In genomic region chr6:100633096-100633766, GRCh38 we compare ENCODE assay signal across 10 cellular contexts.
DNase-seq lines count a peak whose midpoint lies in the region; ATAC-seq and TF ChIP-seq lines count a peak whose summit lies in the region.
"Had no signal": no experiment of that assay in that cellular context is flagged by ENCODE, and none has a peak within 500 bp of the region (broad histone marks: within the 10 kb centered on the region; RNA-seq: fewer than 3 reads in every experiment).

No MANE protein-coding gene starts in this region.

- peaks cover 7% of the 10 kb centered on the region for H3K9me3 Mint-ChIP-seq in chondrocyte (ENCODE audit: low read depth)

- H2BK15ac ChIP-seq in IMR-90 (ENCODE audit: low read depth, low read length) = no peak overlapping the region

- H2AK9ac ChIP-seq in IMR-90 (replicated peaks; ENCODE audit: low read depth, low read length, poor library complexity) = no peak overlapping the region

- peaks cover 20% of the 10 kb centered on the region for H3K36me3 Mint-ChIP-seq in chondrocyte (ENCODE audit: low read depth)

- H2BK20ac ChIP-seq in IMR-90 (ENCODE audit: low read depth, low read length) = no peak overlapping the region

- WGBS in IMR-90 (ENCODE audit: extremely low coverage in 2 of 2, insufficient read length in 1 of 2), 2 experiments = 94% methylated on average over 3 of the region's 9 CpGs; no CpG with 5 or more reads in 1 of the 2 experiments

- in situ Hi-C loops in IMR-90 (cut with MboI; ENCODE audit: low sequenced_read_pairs) (no loop called here), G401 (cut with HindIII; ENCODE audit: low sequenced_read_pairs) (no loop called here)

- H3K9ac ChIP-seq in IMR-90 (ENCODE audit: low read depth, low read length) = no peak overlapping the region

- peaks cover 6% of the 10 kb centered on the region for H3K4me1 Mint-ChIP-seq in chondrocyte (ENCODE audit: low read depth)

- CTCF ChIA-PET in IMR-90 (lab: Yijun Ruan, JAX) = interaction anchor here (0.6 kb wide), 1 partner anchor 24 kb away, joined by 3 read pairs; no protein-coding TSS in a partner anchor

- no peak for TF ChIP-seq POLR2A in IMR-90 (IDR thresholded peaks at IDR 0.05; ENCODE audit: low read depth, low read length)

- H3K4me3 Mint-ChIP-seq in chondrocyte (ENCODE audit: unreplicated experiment) = no peak overlapping the region

- dilution Hi-C loops in IMR-90 (cut with HindIII; ENCODE audit: low sequenced_read_pairs, unreplicated experiment) = loop anchor here (25.0 kb wide), 1 partner anchor 521 kb away; no protein-coding TSS in a partner anchor

- no peak overlapping the region for H3K14ac ChIP-seq in IMR-90 (replicated peaks; ENCODE audit: low read depth, low read length)

- no peak overlapping the region for H3K4me3 ChIP-seq in IMR-90 (ENCODE audit: insufficient read depth, low read depth, low read length)

- H3K27me3 ChIP-seq in IMR-90 (ENCODE audit: control insufficient read depth, insufficient read depth, low read length) = no peaks in the 10 kb centered on the region

- no peaks in the 10 kb centered on the region for H3K9me3 ChIP-seq in IMR-90 (ENCODE audit: control insufficient read depth, insufficient read depth, low read length)

- H3K23ac ChIP-seq in IMR-90 (ENCODE audit: low read depth, low read length) = no peak overlapping the region

- no peak overlapping the region for H3K27ac ChIP-seq in IMR-90 (ENCODE audit: insufficient read depth, low read length)

- no peak overlapping the region for H4K91ac ChIP-seq in IMR-90 (ENCODE audit: insufficient read depth, low read depth, low read length)

- peak overlapping the region; percentile 78 for H3K27ac Mint-ChIP-seq in chondrocyte (ENCODE audit: unreplicated experiment)

- no peak overlapping the region for H3K4me2 ChIP-seq in IMR-90 (ENCODE audit: low read depth, low read length)

- no peak overlapping the region for H2AFZ ChIP-seq in IMR-90 (replicated peaks; ENCODE audit: low read length, poor library complexity)

- H4K5ac ChIP-seq in IMR-90 (ENCODE audit: low read depth, low read length) = no peak overlapping the region

- no peaks in the 10 kb centered on the region; a peak in 1 of 4 replicates for H3K79me1 ChIP-seq in IMR-90 (ENCODE audit: low read depth in 1 of 2, low read length in 2 of 2)

- DNase-seq in AG08396 (ENCODE audit: low spot score) = peak; percentile 35
- DNase-seq in IMR-90 = peak; percentile 83
- DNase-seq in chondrocyte (ENCODE audit: low spot score) = no peak
- DNase-seq in lung microvascular endothelial cell (ENCODE audit: low read depth in 2 of 2) = peak; percentile 61 to 92
- no peak for DNase-seq in G401 (ENCODE audit: low spot score)
- DNase-seq in NCI-H1436 (lab: John Stamatoyannopoulos, UW) = no peak
- DNase-seq: DMS79 treated with DMSO at 0.1 percent for 48 hours, glutamatergic neuron had no signal

- POLR2A ChIA-PET in IMR-90 (lab: Charles Lee; ENCODE audit: unreplicated experiment) = no interaction called here

- no peak for TF ChIP-seq CTCF in IMR-90 (conservative IDR thresholded peaks at IDR 0.05; ENCODE audit: low read depth, low read length)
- TF ChIP-seq CTCF in chondrocyte (IDR thresholded peaks at IDR 0.05) = no peak

- no peaks in the 10 kb centered on the region for H3K4me1 ChIP-seq in IMR-90 (ENCODE audit: control insufficient read depth, insufficient read depth, low read length)

- no peak overlapping the region for H3K4ac ChIP-seq in IMR-90 (ENCODE audit: low read depth, low read length)

- no TSS peak for BruUV-seq in IMR-90 (replicated peaks; lab: Mats Ljungman, UMichigan)

- intact Hi-C loops in IMR-90 (cut with micrococcal nuclease) = no loop called here

- no peak overlapping the region for H2BK120ac ChIP-seq in IMR-90 (ENCODE audit: low read depth, low read length)

- H4K20me1 ChIP-seq in IMR-90 (ENCODE audit: insufficient read depth, low read length) = no peaks in the 10 kb centered on the region

- ATAC-seq in IMR-90 (ENCODE audit: low read depth) (peak; percentile 95), HG02870 (IDR thresholded peaks at IDR 0.05; ENCODE audit: unreplicated experiment) (no peak), HG02759 (IDR thresholded peaks at IDR 0.05; ENCODE audit: unreplicated experiment) (no peak)

- H2BK5ac ChIP-seq in IMR-90 (ENCODE audit: low read depth, low read length, poor library complexity, severe bottlenecking) = no peak overlapping the region

- TF ChIP-seq RAD21 in IMR-90 (IDR thresholded peaks at IDR 0.05; ENCODE audit: low read length) = 0 out of 2 replicates have a peak, but pooled peaks have one; percentile 7

- no peaks in the 10 kb centered on the region for H3K27me3 Mint-ChIP-seq in chondrocyte (ENCODE audit: low read depth)

- H4K8ac ChIP-seq in IMR-90 (ENCODE audit: low read depth in 2 of 2, low read length in 2 of 2) = no peak overlapping the region

- H3K56ac ChIP-seq in IMR-90 (ENCODE audit: extremely low read depth, insufficient read depth, low read length) = no peak overlapping the region

- H3K9me1 ChIP-seq in IMR-90 (ENCODE audit: insufficient read depth, low read length) = 0 out of 2 replicates have a peak, but pooled peaks cover 2% of the 10 kb centered on the region

- peaks cover 10% of the 10 kb centered on the region for H3K36me3 ChIP-seq in IMR-90 (ENCODE audit: control insufficient read depth, insufficient read depth, low read length)

- H3K18ac ChIP-seq in IMR-90 (ENCODE audit: low read depth, low read length) = no peak overlapping the region

- H2AK5ac ChIP-seq in IMR-90 (ENCODE audit: low read depth, low read length) = no peak overlapping the region

TF ChIP-seq in IMR-90, 13 proteins besides CTCF, POLR2A, EP300 and RAD21:
- TF ChIP-seq CEBPB (IDR thresholded peaks at IDR 0.05; ENCODE audit: low read depth, low read length) = no peak
- TF ChIP-seq ELK1 (IDR thresholded peaks at IDR 0.05; ENCODE audit: borderline replicate concordance, low read depth, low read length) = no peak
- TF ChIP-seq MAFK (IDR thresholded peaks at IDR 0.05; ENCODE audit: low read depth, low read length) = no peak
- TF ChIP-seq BHLHE40 (IDR thresholded peaks at IDR 0.05; ENCODE audit: low read depth, low read length) = no peak
- TF ChIP-seq FOS (IDR thresholded peaks at IDR 0.05; ENCODE audit: low read depth, low read length) = no peak
- no peak for TF ChIP-seq RCOR1 (IDR thresholded peaks at IDR 0.05; ENCODE audit: insufficient replicate concordance, low read length)
- TF ChIP-seq SMC3 (IDR thresholded peaks at IDR 0.05; ENCODE audit: low read depth, low read length) = no peak
- no peak for TF ChIP-seq RFX5 (IDR thresholded peaks at IDR 0.05; ENCODE audit: low read depth, low read length)

Comparison
In these comparisons a context has a peak if more than half of its experiments do, and no peak if none do; other contexts are left out.
1. DNase-seq: peak in AG08396 (single experiment), IMR-90 (single experiment) and lung microvascular endothelial cell (2 of 2); none in chondrocyte (single experiment), G401 (single experiment) and NCI-H1436 (single experiment).